In the genomic region with DNA sequence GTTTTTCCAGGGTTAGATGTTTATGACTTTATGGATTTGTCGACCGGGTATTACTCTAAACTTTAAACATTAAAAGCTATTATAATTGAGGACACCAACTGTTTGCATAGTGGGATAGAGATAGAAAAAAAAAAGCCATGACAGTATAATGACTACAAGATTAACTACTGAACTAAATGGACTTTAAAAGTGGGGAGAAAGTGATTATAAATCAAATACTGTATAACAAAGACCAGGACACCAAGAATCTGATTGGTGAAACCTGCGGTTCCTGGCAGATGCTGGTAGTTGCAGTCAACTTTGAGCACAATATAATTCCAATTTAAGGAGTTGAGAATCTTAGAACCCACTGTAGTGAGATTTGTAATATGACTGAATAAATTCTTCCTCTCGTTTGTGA, we compare ENCODE assay signal across 8 cellular contexts. TPM values are rescaled to one million over a fixed set of nuclear protein-coding genes. Genes with fewer than 3 reads are reported as not detected.
A peak's percentile ranks its signal among the peaks of the same experiment; 100 is the strongest.
DNase-seq lines count a peak whose midpoint lies in the region; ATAC-seq and TF ChIP-seq lines count a peak whose summit lies in the region.

No MANE protein-coding gene starts in this region.

- H3K9ac ChIP-seq in HUES64 (ENCODE audit: low read depth, low read length), result peak overlapping the region; percentile 99

- H3K9me3 ChIP-seq in HUES64 (ENCODE audit: insufficient read depth, low read depth, low read length) (no peaks in the 10 kb centered on the region), muscle layer of duodenum (ENCODE audit: control insufficient read depth in 1 of 2, low read length in 2 of 2) (no peaks in the 10 kb centered on the region)

- no peak for ATAC-seq in GM18867 (IDR thresholded peaks at IDR 0.05; ENCODE audit: unreplicated experiment)

- POLR2A ChIA-PET in AG04449 (lab: Yijun Ruan, JAX), result no interaction called here

- H3K27me3 ChIP-seq in HUES64 (ENCODE audit: insufficient read depth, low read length) (no peaks in the 10 kb centered on the region), muscle layer of duodenum (ENCODE audit: low read depth, low read length) (no peaks in the 10 kb centered on the region)

- DNase-seq in AG04449 (ENCODE audit: low read depth, low spot score) (no peak), cardiac fibroblast (ENCODE audit: low read depth in 2 of 2) (peak in 1 of 2 donors; percentile 13), COLO668 (lab: John Stamatoyannopoulos, UW; ENCODE audit: unreplicated experiment) (no peak), NCI-H1048 (lab: John Stamatoyannopoulos, UW) (no peak), SKM-1 (lab: John Stamatoyannopoulos, UW; ENCODE audit: unreplicated experiment) (no peak)

- no peak overlapping the region for H3K27ac ChIP-seq in HUES64 (ENCODE audit: low read depth, low read length)
- peak overlapping the region; percentile 60 for H3K27ac ChIP-seq in muscle layer of duodenum (ENCODE audit: low read length)

- TF ChIP-seq CTCF in AG04449 (IDR thresholded peaks at IDR 0.05; ENCODE audit: insufficient read depth, low read length, missing control alignments), result no peak
- TF ChIP-seq CTCF in cardiac fibroblast (IDR thresholded peaks at IDR 0.05; ENCODE audit: low read depth, low read length), result no peak

- peak overlapping the region; percentile 95 for H3K4me3 ChIP-seq in AG04449 (ENCODE audit: low read depth, low read length)
- peak overlapping the region; percentile 100 for H3K4me3 ChIP-seq in HUES64 (ENCODE audit: low read length)
- peak overlapping the region; percentile 97 to 99 for H3K4me3 ChIP-seq in cardiac fibroblast (replicated peaks in 1 of 2; ENCODE audit: low read depth in 2 of 2, low read length in 2 of 2)
- peak overlapping the region; percentile 78 to 98 for H3K4me3 ChIP-seq in muscle layer of duodenum (ENCODE audit: low read depth in 1 of 2, low read length in 2 of 2)

- CTCF ChIA-PET in AG04449 (lab: Yijun Ruan, JAX), result interaction anchor here (0.9 to 2.4 kb wide), 3 partner anchors 11 to 42 kb away, joined by 4 to 6 read pairs (median 5); no protein-coding TSS in a partner anchor

- H3K36me3 ChIP-seq in HUES64 (ENCODE audit: insufficient read depth, low read length) (peaks cover 5% of the 10 kb centered on the region; the same call in 1 of the 2 replicates), muscle layer of duodenum (ENCODE audit: control insufficient read depth in 1 of 2, insufficient read depth in 2 of 2, low read length in 2 of 2) (no peaks in the 10 kb centered on the region)

- no CpG with 5 or more reads among the region's 4 CpGs for WGBS in HUES64

- peaks cover 19% of the 10 kb centered on the region for H3K4me1 ChIP-seq in HUES64 (ENCODE audit: insufficient read depth, low read length)
- H3K4me1 ChIP-seq in muscle layer of duodenum (ENCODE audit: control insufficient read depth in 1 of 2, insufficient read depth in 2 of 2, low read length in 2 of 2), result peaks cover 7 to 32% of the 10 kb centered on the region in 2 donors

RNA-seq across cellular contexts. Expression of a gene that starts 2.5 kb away (rescaled TPM):
- 42.5 TPM for polyA plus RNA-seq in HUES64 (2013, experiment 1 of 2)
- 43.4 TPM for polyA plus RNA-seq in HUES64 (2013, experiment 2 of 2)

RNA-seq across cellular contexts. Expression of a gene that starts 47.3 kb away (rescaled TPM):
- polyA plus RNA-seq in HUES64 (2013, experiment 1 of 2), result 0.50 TPM
- polyA plus RNA-seq in HUES64 (2013, experiment 2 of 2), result 0.25 TPM
